Comparison of ENCODE assay signal across 11 cellular contexts in genomic region chr20:2658414-2659354, GRCh38. TPM values are rescaled to one million over a fixed set of nuclear protein-coding genes. Genes with fewer than 3 reads are reported as not detected.
A peak's percentile ranks its signal among the peaks of the same experiment; 100 is the strongest.
DNase-seq lines count a peak whose midpoint lies in the region; ATAC-seq, FAIRE-seq and TF ChIP-seq lines count a peak whose summit lies in the region.
"Had no signal": no experiment of that assay in that cellular context is flagged by ENCODE, and none has a peak within 500 bp of the region (broad histone marks: within the 10 kb centered on the region; RNA-seq: fewer than 3 reads in every experiment).

No MANE protein-coding gene starts in this region.

- peak; percentile 25 for DNase-seq in stimulated activated CD4-positive, alpha-beta T cell treated with anti-CD3 and anti-CD28 coated beads, Interleukin-12 subunit alpha, Interleukin-12 subunit beta, amount 100 ng/mL, for 4 hours
- no peak for DNase-seq in stimulated activated CD4-positive, alpha-beta T cell treated with anti-CD3 and anti-CD28 coated beads, Interleukin-4, amount 100 ng/mL, for 1 hour
- DNase-seq in NCI-H82 treated with DMSO at 0.1 percent for 48 hours (lab: John Stamatoyannopoulos, UW; ENCODE audit: unreplicated experiment) (peak; percentile 17), bronchial epithelial cell (ENCODE audit: low read depth) (no peak), type B pancreatic cell (ENCODE audit: extremely low spot score, unreplicated experiment) (no peak)
- DNase-seq in effector CD8-positive, alpha-beta T cell (lab: John Stamatoyannopoulos, UW) = no peak
- DNase-seq: CD4-positive, CD25-positive, alpha-beta regulatory T cell; left ventricle myocardium superior had no signal

- H3K36me3 Mint-ChIP-seq in type B pancreatic cell = peaks cover 54% of the 10 kb centered on the region

- H3K27ac Mint-ChIP-seq in type B pancreatic cell = peak overlapping the region; percentile 68

- TF ChIP-seq CTCF in bronchial epithelial cell (IDR thresholded peaks at IDR 0.05; ENCODE audit: insufficient read depth, low read length, severe bottlenecking) = no peak
- no peak for TF ChIP-seq CTCF in type B pancreatic cell (conservative IDR thresholded peaks at IDR 0.05)

- peaks cover 18% of the 10 kb centered on the region for H3K4me1 Mint-ChIP-seq in type B pancreatic cell (ENCODE audit: unreplicated experiment)

- no peaks in the 10 kb centered on the region for H3K9me3 Mint-ChIP-seq in type B pancreatic cell
- H3K9me3 Mint-ChIP-seq: CD4-positive, CD25-positive, alpha-beta regulatory T cell had no signal

- H3K4me3 Mint-ChIP-seq in type B pancreatic cell = peak overlapping the region; percentile 66

- ATAC-seq in HG02623 (IDR thresholded peaks at IDR 0.05; ENCODE audit: unreplicated experiment) = no peak
- ATAC-seq in GM18502 (IDR thresholded peaks at IDR 0.05; ENCODE audit: poor library complexity, unreplicated experiment) = no peak
- ATAC-seq: left ventricle myocardium superior had no signal

- peak; percentile 40 for FAIRE-seq in bronchial epithelial cell (lab: Jason Lieb, UNC)

- no peak overlapping the region for H3K4me3 ChIP-seq in bronchial epithelial cell (ENCODE audit: low read depth, low read length)
- H3K4me3 ChIP-seq: smooth muscle cell had no signal

- H3K27me3 Mint-ChIP-seq in type B pancreatic cell = no peaks in the 10 kb centered on the region
- H3K27me3 Mint-ChIP-seq: CD4-positive, CD25-positive, alpha-beta regulatory T cell had no signal

- H3K36me3 ChIP-seq in bronchial epithelial cell (ENCODE audit: control insufficient read depth, insufficient read depth, low read length) = peaks cover 42% of the 10 kb centered on the region

- H3K27me3 ChIP-seq in bronchial epithelial cell (ENCODE audit: control insufficient read depth, insufficient read depth, low read length) = no peaks in the 10 kb centered on the region

RNA-seq across cellular contexts. Expression of gene IDH3B, which starts 5.3 kb away (rescaled TPM):
- total RNA-seq in bronchial epithelial cell = 96.0 and 103 TPM in 2 replicates
- 85.6 and 101 TPM in 2 replicates for total RNA-seq in type B pancreatic cell (ENCODE audit: low replicate concordance)

RNA-seq across cellular contexts. Expression of gene NOP56, which starts 6.3 kb away (rescaled TPM):
- total RNA-seq in bronchial epithelial cell (166 and 288 TPM in 2 replicates), type B pancreatic cell (ENCODE audit: low replicate concordance) (203 and 364 TPM in 2 replicates)

RNA-seq across cellular contexts. Expression of gene EBF4, which starts 33.9 kb away (rescaled TPM):
- total RNA-seq in bronchial epithelial cell = 0.64 and 1.3 TPM in 2 replicates
- total RNA-seq in type B pancreatic cell (ENCODE audit: low replicate concordance) = 11.4 and 17.9 TPM in 2 replicates

Comparison
In these comparisons a context has a peak if more than half of its experiments do, and no peak if none do; other contexts are left out.
1. DNase-seq: peak in stimulated activated CD4-positive, alpha-beta T cell treated with anti-CD3 and anti-CD28 coated beads, Interleukin-12 subunit alpha, Interleukin-12 subunit beta, amount 100 ng/mL, for 4 hours (single experiment) and NCI-H82 treated with DMSO at 0.1 percent for 48 hours (single experiment); none in stimulated activated CD4-positive, alpha-beta T cell treated with anti-CD3 and anti-CD28 coated beads, Interleukin-4, amount 100 ng/mL, for 1 hour (single experiment), bronchial epithelial cell (single experiment), type B pancreatic cell (single experiment) and effector CD8-positive, alpha-beta T cell (single experiment).